8 cellular contexts compared by ENCODE assay signal in the genomic region with DNA sequence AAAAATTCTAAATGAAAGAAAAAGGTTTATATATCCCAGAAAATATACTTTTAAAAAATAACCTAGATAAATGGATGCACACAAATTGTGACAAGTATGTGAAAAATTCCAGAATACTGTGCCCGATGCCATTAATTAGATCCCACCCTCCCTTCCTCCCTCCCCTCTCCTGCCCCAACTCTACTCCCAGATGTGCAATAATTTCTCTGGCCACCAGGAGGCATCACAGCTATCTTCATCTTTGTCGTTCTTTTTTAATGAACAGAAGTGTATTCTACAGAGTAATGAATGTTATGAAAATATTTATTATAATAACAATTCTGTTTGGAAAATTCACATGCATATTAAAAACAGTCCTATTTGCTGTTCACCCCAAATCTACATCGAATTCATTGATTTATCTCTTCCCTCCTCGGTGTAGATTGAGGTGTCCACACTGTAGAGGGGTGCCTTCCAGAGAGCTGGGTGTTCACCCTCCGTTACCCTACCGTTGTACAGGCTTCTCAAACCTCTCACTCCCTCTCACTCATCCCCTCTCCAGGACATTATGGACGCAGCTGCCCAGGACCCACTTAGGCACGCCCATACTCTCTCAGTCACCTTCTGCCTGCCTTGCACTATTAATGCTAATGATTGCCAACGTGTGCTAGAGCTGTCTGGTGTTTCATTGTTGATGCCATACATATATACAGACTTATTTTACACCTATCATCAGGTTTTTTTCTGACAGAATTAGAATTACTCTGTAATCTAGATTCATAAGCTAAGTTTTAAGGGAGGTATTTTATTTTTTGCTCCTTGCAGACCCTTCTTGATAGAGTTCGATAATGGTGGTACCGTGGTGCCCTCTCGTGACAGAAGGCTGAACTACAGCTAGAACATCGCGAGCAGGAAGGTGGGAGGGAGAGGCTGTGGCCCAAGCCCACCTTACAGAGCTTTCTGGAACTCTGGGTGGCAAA. TPM values are rescaled to one million over a fixed set of nuclear protein-coding genes. Genes with fewer than 3 reads are reported as not detected.
DNase-seq lines count a peak whose midpoint lies in the region; ATAC-seq and TF ChIP-seq lines count a peak whose summit lies in the region.

No MANE protein-coding gene starts in this region.

- ATAC-seq in Right ventricle myocardium inferior (no peak), HG03159 (IDR thresholded peaks at IDR 0.05; ENCODE audit: unreplicated experiment) (peak; percentile 87), lower lobe of right lung (peak; percentile 64 to 78)

- no peaks in the 10 kb centered on the region for H3K27me3 ChIP-seq in cardiac muscle cell
- H3K27me3 ChIP-seq in lower lobe of right lung (ENCODE audit: low read depth) = no peaks in the 10 kb centered on the region

- no peaks in the 10 kb centered on the region for H3K36me3 Mint-ChIP-seq in dendritic cell treated with granulocyte-macrophage colony-stimulating factor and Interleukin-4, amounts not matched to agents 40 ng/mL and 50 ng/mL, for 4 days (ENCODE audit: low read depth)

- intact Hi-C loops in Right ventricle myocardium inferior (cut with DNase I) = loop anchor here (5.0 to 10.0 kb wide), 2 partner anchors 204 to 226 kb away; no protein-coding TSS in a partner anchor
- intact Hi-C loops in dendritic cell treated with granulocyte-macrophage colony-stimulating factor and Interleukin-4, amounts not matched to agents 40 ng/mL and 50 ng/mL, for 4 days (cut with micrococcal nuclease) = loop anchor here (1.0 to 10.0 kb wide), 3 partner anchors 207 to 304 kb away; partner anchors contain the start of gene TCEAL8
- intact Hi-C loops in lower lobe of right lung (cut with DNase I) = no loop called here

- H3K36me3 ChIP-seq in cardiac muscle cell = no peaks in the 10 kb centered on the region
- no peaks in the 10 kb centered on the region for H3K36me3 ChIP-seq in lower lobe of right lung

- peak overlapping the region; percentile 14 for H3K4me3 ChIP-seq in cardiac muscle cell
- H3K4me3 ChIP-seq in lower lobe of right lung = peak overlapping the region; percentile 25

- no peaks in the 10 kb centered on the region for H3K9me3 Mint-ChIP-seq in dendritic cell treated with granulocyte-macrophage colony-stimulating factor and Interleukin-4, amounts not matched to agents 40 ng/mL and 50 ng/mL, for 4 days

- peaks cover 8% of the 10 kb centered on the region for H3K4me1 Mint-ChIP-seq in dendritic cell treated with granulocyte-macrophage colony-stimulating factor and Interleukin-4, amounts not matched to agents 40 ng/mL and 50 ng/mL, for 4 days (ENCODE audit: low read depth)

- H3K4me1 ChIP-seq in cardiac muscle cell (ENCODE audit: low read depth) (no peaks in the 10 kb centered on the region), lower lobe of right lung (no peaks in the 10 kb centered on the region)

- DNase-seq in cardiac muscle cell (ENCODE audit: low read depth in 1 of 2, low spot score in 1 of 2) = peak; percentile 50 to 53
- no peak for DNase-seq in Right ventricle myocardium inferior (ENCODE audit: missing footprints)
- DNase-seq in NCI-H510A (lab: John Stamatoyannopoulos, UW) = peak; percentile 13
- DNase-seq in activated CD4-positive, alpha-beta T cell treated with anti-CD3 and anti-CD28 coated beads for 48 hours = peak; percentile 67
- no peak for DNase-seq in lower lobe of right lung
- DNase-seq in stimulated activated CD8-positive, alpha-beta memory T cell treated with anti-CD3 and anti-CD28 coated beads, Interleukin-15, amount 100 ng/mL, for 48 hours (ENCODE audit: low read depth in 2 of 2) = peak; percentile 11 to 26

- H3K27ac ChIP-seq in cardiac muscle cell (no peak overlapping the region), lower lobe of right lung (no peak overlapping the region)

- no peaks in the 10 kb centered on the region for H3K27me3 Mint-ChIP-seq in dendritic cell treated with granulocyte-macrophage colony-stimulating factor and Interleukin-4, amounts not matched to agents 40 ng/mL and 50 ng/mL, for 4 days

- no peak overlapping the region for H3K27ac Mint-ChIP-seq in dendritic cell treated with granulocyte-macrophage colony-stimulating factor and Interleukin-4, amounts not matched to agents 40 ng/mL and 50 ng/mL, for 4 days

- H3K4me3 Mint-ChIP-seq in dendritic cell treated with granulocyte-macrophage colony-stimulating factor and Interleukin-4, amounts not matched to agents 40 ng/mL and 50 ng/mL, for 4 days = peak overlapping the region; percentile 72

- H3K9me3 ChIP-seq in cardiac muscle cell (ENCODE audit: low read depth) (no peaks in the 10 kb centered on the region), lower lobe of right lung (no peaks in the 10 kb centered on the region)

- TF ChIP-seq CTCF in cardiac muscle cell (IDR thresholded peaks at IDR 0.05; ENCODE audit: low read depth, low read length) (peak; percentile 70), lower lobe of right lung (IDR thresholded peaks at IDR 0.05) (peak; percentile 56)

RNA-seq across cellular contexts. Expression of gene RAB40AL, which starts 14.1 kb away (rescaled TPM):
- total RNA-seq in cardiac muscle cell (0.48 and 0.99 TPM in 2 replicates), Right ventricle myocardium inferior (not detected), lower lobe of right lung (1.6 TPM)
- polyA plus RNA-seq in cardiac muscle cell = 0.62 and 0.87 TPM in 2 replicates

Comparison
In these comparisons a context has a peak if more than half of its experiments do, and no peak if none do; other contexts are left out.
1. DNase-seq: peak in cardiac muscle cell (2 of 2), NCI-H510A (single experiment), activated CD4-positive, alpha-beta T cell treated with anti-CD3 and anti-CD28 coated beads for 48 hours (single experiment) and stimulated activated CD8-positive, alpha-beta memory T cell treated with anti-CD3 and anti-CD28 coated beads, Interleukin-15, amount 100 ng/mL, for 48 hours (2 of 2); none in Right ventricle myocardium inferior (single experiment) and lower lobe of right lung (single experiment).